Comparison of ENCODE assay signal across 9 cellular contexts in genomic region chr12:130683811-130684210, GRCh38. TPM values are rescaled to one million over a fixed set of nuclear protein-coding genes. Genes with fewer than 3 reads are reported as not detected.
"Had no signal": no experiment of that assay in that cellular context is flagged by ENCODE, and none has a peak within 500 bp of the region (broad histone marks: within the 10 kb centered on the region; RNA-seq: fewer than 3 reads in every experiment).

No MANE protein-coding gene starts in this region.

- H3K36me3 ChIP-seq: HAP-1 had no signal

- DNase-seq: GM23248, GOT3, H7, H9, HCEC 1CT, HFFc6 had no signal

- H3K4me3 ChIP-seq: GM23248, GM23338, HAP-1 had no signal

- H3K27ac ChIP-seq: GM23248 had no signal

- ATAC-seq: GM23338, HCT116 had no signal

- H3K27ac Mint-ChIP-seq: GM23338, H9, HFFc6 had no signal

- H3K4me1 ChIP-seq: HAP-1 had no signal

- H3K9ac ChIP-seq: GM23248 had no signal

- H3K4me1 Mint-ChIP-seq: GM23338 had no signal

- H3K4me2 ChIP-seq: GM23338 had no signal

- H3K4me3 Mint-ChIP-seq: GM23338, H9, HFFc6 had no signal

- H3K9me3 Mint-ChIP-seq: H9 had no signal

- H3K9me3 ChIP-seq: HAP-1 had no signal

RNA-seq across cellular contexts. Expression of gene RIMBP2, which starts 32.3 kb away (rescaled TPM):
- total RNA-seq: GM23248, HFFc6 had no signal
- polyA plus RNA-seq: GM23248 had no signal
